In genomic region chr14:82449926-82450325, GRCh38 we compare ENCODE assay signal across 30 cellular contexts.
"Had no signal": no experiment of that assay in that cellular context is flagged by ENCODE, and none has a peak within 500 bp of the region (broad histone marks: within the 10 kb centered on the region; RNA-seq: fewer than 3 reads in every experiment).

No MANE protein-coding gene starts in this region.

- H3K27ac ChIP-seq: body of pancreas, breast epithelium, KMS-11, PC-9, RWPE1, WERI-Rb-1 had no signal

- H3K9ac ChIP-seq: KMS-11 had no signal

- H3K27me3 ChIP-seq: body of pancreas, breast epithelium had no signal

- H3K4me3 ChIP-seq: body of pancreas, breast epithelium, PC-9 had no signal

- H3K4me1 ChIP-seq: body of pancreas, breast epithelium had no signal

- H3K4me2 ChIP-seq: KMS-11, PC-9 had no signal

- H3K9me3 ChIP-seq: body of pancreas, breast epithelium had no signal

- H3K36me3 ChIP-seq: breast epithelium, WERI-Rb-1 had no signal

- ATAC-seq: activated CD8-positive, alpha-beta memory T cell treated with anti-CD3 and anti-CD28 coated beads, Interleukin-2, amount 10 ng/mL, durations not matched to agents 7 days and 5 days; body of pancreas; Right ventricle myocardium inferior had no signal

- DNase-seq: activated CD4-positive, alpha-beta memory T cell treated with anti-CD3 and anti-CD28 coated beads, Interleukin-2, amount 10 ng/mL, durations not matched to agents 7 days and 5 days; activated CD4-positive, alpha-beta T cell treated with anti-CD3 and anti-CD28 coated beads for 1 hour; activated CD4-positive, alpha-beta T cell treated with anti-CD3 and anti-CD28 coated beads for 48 hours; activated CD4-positive, CD25-positive, alpha-beta regulatory T cell; activated CD8-positive, alpha-beta memory T cell treated with anti-CD3 and anti-CD28 coated beads for 24 hours; activated CD8-positive, alpha-beta memory T cell treated with anti-CD3 and anti-CD28 coated beads, Interleukin-2, amount 10 ng/mL, durations not matched to agents 7 days and 5 days; activated CD8-positive, alpha-beta memory T cell treated with anti-CD3 and anti-CD28 coated beads, Interleukin-2, amount 50 U/mL, for 48 hours; activated effector memory CD4-positive, alpha-beta T cell treated with Interleukin-2 at 50 U/mL for 16 hours; activated naive CD4-positive, alpha-beta T cell treated with anti-CD3 and anti-CD28 coated beads, Interleukin-2, amount 50 U/mL, for 16 hours; activated naive CD8-positive, alpha-beta T cell treated with anti-CD3 and anti-CD28 coated beads for 36 hours; activated T-cell treated with anti-CD3 and anti-CD28 coated beads, Interleukin-2, amount 50 U/mL, for 48 hours; amygdala; body of pancreas; NCI-H1092 treated with DMSO at 0.1 percent for 48 hours; NCI-H146; NCI-H187; NCI-H2029 treated with DMSO at 0.1 percent for 48 hours; NCI-H2107; NCI-H226; NCI-H524 treated with DMSO at 0.1 percent for 48 hours; NCI-H748 treated with DMSO at 0.1 percent for 48 hours; PC-9; SIG-M5; SW 1271; T1000; WERI-Rb-1 had no signal
